ENCODE assay signal across 21 cellular contexts in the genomic region with DNA sequence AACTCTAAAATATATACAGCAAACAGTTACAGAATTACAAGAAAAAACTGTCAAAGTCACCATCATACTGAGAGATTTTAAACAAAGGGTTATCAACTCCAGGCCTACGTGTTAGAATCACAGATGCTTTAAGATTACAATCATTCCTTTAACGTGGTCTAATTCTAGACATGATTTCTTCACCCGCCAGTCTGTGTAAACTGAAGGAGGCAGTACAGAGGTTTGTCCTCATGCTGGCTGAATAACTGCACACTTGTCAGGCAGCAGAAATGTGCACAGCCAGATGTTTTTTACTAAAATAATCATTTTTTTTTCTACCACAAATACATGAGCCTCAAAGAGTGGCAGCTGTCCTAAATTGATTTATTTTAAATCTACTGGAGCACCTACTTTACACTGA. TPM values are rescaled to one million over a fixed set of nuclear protein-coding genes. Genes with fewer than 3 reads are reported as not detected.
"Had no signal": no experiment of that assay in that cellular context is flagged by ENCODE, and none has a peak within 500 bp of the region (broad histone marks: within the 10 kb centered on the region; RNA-seq: fewer than 3 reads in every experiment).

No MANE protein-coding gene starts in this region.

- H3K27ac Mint-ChIP-seq: naive thymus-derived CD8-positive, alpha-beta T cell; nephron progenitor cell; stimulated activated memory B cell treated with anti-CD40 and anti-IgM and Interleukin-4, amounts not matched to agents 10 μg/mL and 1 μg/mL and 100 μg/mL, for 72 hours; stimulated activated naive CD8-positive, alpha-beta T cell treated with anti-CD3 and anti-CD28 coated beads, Interleukin-15, Interleukin-2, amounts not matched to agents 100 ng/mL and 50 ng/mL, for 24 hours had no signal

- H3K4me3 Mint-ChIP-seq: naive thymus-derived CD8-positive, alpha-beta T cell; nephron progenitor cell; stimulated activated memory B cell treated with anti-CD40 and anti-IgM and Interleukin-4, amounts not matched to agents 10 μg/mL and 1 μg/mL and 100 μg/mL, for 72 hours; stimulated activated naive CD8-positive, alpha-beta T cell treated with anti-CD3 and anti-CD28 coated beads, Interleukin-15, Interleukin-2, amounts not matched to agents 100 ng/mL and 50 ng/mL, for 24 hours had no signal

- H3K36me3 ChIP-seq: gastrocnemius medialis, lower lobe of right lung, prostate gland, right atrium auricular region, sigmoid colon, thoracic aorta, tibial nerve, upper lobe of right lung, vagina had no signal

- H3K4me1 Mint-ChIP-seq: nephron progenitor cell had no signal

- H3K27me3 ChIP-seq: dorsolateral prefrontal cortex, gastrocnemius medialis, right atrium auricular region, sigmoid colon, tibial nerve, upper lobe of right lung, vagina had no signal

- H3K9me3 ChIP-seq: gastrocnemius medialis, prostate gland, thoracic aorta, upper lobe of right lung, vagina had no signal

- H3K4me1 ChIP-seq: gastrocnemius medialis, lower lobe of right lung, prostate gland, right atrium auricular region, sigmoid colon, upper lobe of right lung had no signal

- H3K36me3 Mint-ChIP-seq: stimulated activated memory B cell treated with anti-CD40 and anti-IgM and Interleukin-4, amounts not matched to agents 10 μg/mL and 1 μg/mL and 100 μg/mL, for 72 hours had no signal

- H3K27ac ChIP-seq: dorsolateral prefrontal cortex, gastrocnemius medialis, lower lobe of right lung, prostate gland, right atrium auricular region, sigmoid colon, thoracic aorta, tibial nerve, upper lobe of right lung, vagina had no signal

- ATAC-seq: gastrocnemius medialis; left ventricle myocardium superior; lower lobe of right lung; naive thymus-derived CD8-positive, alpha-beta T cell; stimulated activated memory B cell treated with anti-CD40 and anti-IgM and Interleukin-4, amounts not matched to agents 10 μg/mL and 1 μg/mL and 100 μg/mL, for 72 hours; upper lobe of right lung had no signal

- DNase-seq: dorsolateral prefrontal cortex; effector CD4-positive, alpha-beta T cell; foreskin fibroblast; gastrocnemius medialis; head of caudate nucleus; left ventricle myocardium superior; lower lobe of right lung; naive thymus-derived CD8-positive, alpha-beta T cell; nephron progenitor cell; nucleus accumbens; sigmoid colon; stimulated activated CD4-positive, alpha-beta T cell treated with anti-CD3 and anti-CD28 coated beads, Interleukin-4, amount 100 ng/mL, for 4 hours had no signal

- H3K4me3 ChIP-seq: dorsolateral prefrontal cortex, gastrocnemius medialis, lower lobe of right lung, prostate gland, right atrium auricular region, sigmoid colon, thoracic aorta, tibial nerve, upper lobe of right lung, vagina had no signal

- H3K27me3 Mint-ChIP-seq: naive thymus-derived CD8-positive, alpha-beta T cell; stimulated activated naive CD8-positive, alpha-beta T cell treated with anti-CD3 and anti-CD28 coated beads, Interleukin-15, Interleukin-2, amounts not matched to agents 100 ng/mL and 50 ng/mL, for 24 hours had no signal

RNA-seq across cellular contexts. Expression of gene NEURL3, which starts 15.5 kb away (rescaled TPM):
- polyA plus RNA-seq: keratinocyte had no signal
